Comparison of ENCODE assay signal across 1 cellular context in the genomic region with DNA sequence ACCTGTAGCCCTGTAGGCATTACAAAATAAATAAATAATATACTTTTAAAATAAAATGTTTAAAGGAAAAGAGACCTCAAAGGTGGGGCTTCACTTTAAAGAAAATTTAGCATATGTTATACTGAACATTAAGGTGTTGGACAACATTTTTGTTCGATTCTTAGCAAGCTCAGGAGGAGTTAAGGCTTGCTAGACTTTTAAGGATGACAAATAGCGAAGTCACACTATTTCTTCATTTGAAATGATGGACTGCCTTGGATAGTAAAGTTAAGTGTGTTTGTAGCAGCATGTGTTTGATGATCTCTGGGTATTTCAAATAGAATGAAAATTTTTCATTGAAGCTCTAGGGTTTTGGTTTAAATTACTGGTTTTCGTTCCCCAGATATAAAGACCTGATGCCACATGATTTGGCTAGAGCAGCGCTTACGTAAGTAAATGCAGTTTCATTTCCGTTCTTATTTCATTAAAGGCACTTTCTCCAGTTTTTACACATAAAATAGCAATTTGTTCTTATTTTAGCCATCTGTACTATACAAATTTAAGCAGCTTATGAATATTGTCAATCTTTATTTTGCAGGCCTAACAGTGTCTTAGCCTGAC.
TF ChIP-seq lines count a peak whose summit lies in the region.

No MANE protein-coding gene starts in this region.

TF ChIP-seq in GM12878, 131 proteins besides CTCF, POLR2A, EP300 and RAD21 (continued from another document):
- TF ChIP-seq BACH1 (IDR thresholded peaks at IDR 0.05; ENCODE audit: borderline replicate concordance) (0 out of 2 replicates have a peak, but pooled peaks have one; percentile 27), ZZZ3 (IDR thresholded peaks at IDR 0.05; ENCODE audit: control insufficient read depth, insufficient read length, low read depth) (no peak), HCFC1 (IDR thresholded peaks at IDR 0.05; ENCODE audit: low read length) (no peak), IKZF1 (conservative IDR thresholded peaks at IDR 0.05) (0 out of 2 replicates have a peak, but pooled peaks have one; percentile 12), PAX5 (IDR thresholded peaks at IDR 0.05; ENCODE audit: borderline replicate concordance, low read depth, low read length) (no peak), ZNF207 (IDR thresholded peaks at IDR 0.05; ENCODE audit: borderline replicate concordance) (no peak), NRF1 (conservative IDR thresholded peaks at IDR 0.05; ENCODE audit: low read depth, low read length) (no peak), NFYA (IDR thresholded peaks at IDR 0.05; ENCODE audit: borderline replicate concordance, low read depth, low read length) (no peak), CHD2 (IDR thresholded peaks at IDR 0.05; ENCODE audit: borderline replicate concordance, low read depth, low read length) (no peak), JUNB (IDR thresholded peaks at IDR 0.05) (peak; percentile 53), POU2F2 (IDR thresholded peaks at IDR 0.05; ENCODE audit: borderline replicate concordance, low read depth, low read length) (peak; percentile 71; the same call in 1 of the 3 replicates), SMAD5 (IDR thresholded peaks at IDR 0.05; ENCODE audit: low read depth) (no peak), TBL1XR1 (IDR thresholded peaks at IDR 0.05; ENCODE audit: low read depth, low read length) (peak; percentile 40; the same call in 1 of the 2 replicates), MEF2A (IDR thresholded peaks at IDR 0.05; ENCODE audit: insufficient read depth, low read depth, low read length) (peak; percentile 57; the same call in 1 of the 2 replicates), RBBP5 (conservative IDR thresholded peaks at IDR 0.05) (no peak), GATAD2B (conservative IDR thresholded peaks at IDR 0.05; ENCODE audit: low read depth) (no peak; the same call in 1 of the 2 replicates), PAX8 (IDR thresholded peaks at IDR 0.05) (no peak), EZH2 (IDR thresholded peaks at IDR 0.05; ENCODE audit: borderline replicate concordance, control insufficient read depth, low read depth, low read length) (no peak), ZNF274 (IDR thresholded peaks at IDR 0.05; ENCODE audit: insufficient read depth, insufficient read length) (no peak), RUNX3 (IDR thresholded peaks at IDR 0.05; ENCODE audit: low read length) (peak; percentile 58), SPI1 (IDR thresholded peaks at IDR 0.05; ENCODE audit: borderline replicate concordance, insufficient read depth, low read depth, low read length) (peak; percentile 83)
- TF ChIP-seq, protein P1, sequence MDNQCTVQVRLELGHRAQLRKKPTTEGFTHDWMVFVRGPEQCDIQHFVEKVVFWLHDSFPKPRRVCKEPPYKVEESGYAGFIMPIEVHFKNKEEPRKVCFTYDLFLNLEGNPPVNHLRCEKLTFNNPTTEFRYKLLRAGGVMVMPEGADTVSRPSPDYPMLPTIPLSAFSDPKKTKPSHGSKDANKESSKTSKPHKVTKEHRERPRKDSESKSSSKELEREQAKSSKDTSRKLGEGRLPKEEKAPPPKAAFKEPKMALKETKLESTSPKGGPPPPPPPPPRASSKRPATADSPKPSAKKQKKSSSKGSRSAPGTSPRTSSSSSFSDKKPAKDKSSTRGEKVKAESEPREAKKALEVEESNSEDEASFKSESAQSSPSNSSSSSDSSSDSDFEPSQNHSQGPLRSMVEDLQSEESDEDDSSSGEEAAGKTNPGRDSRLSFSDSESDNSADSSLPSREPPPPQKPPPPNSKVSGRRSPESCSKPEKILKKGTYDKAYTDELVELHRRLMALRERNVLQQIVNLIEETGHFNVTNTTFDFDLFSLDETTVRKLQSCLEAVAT (IDR thresholded peaks at IDR 0.05) = no peak
- TF ChIP-seq, protein P2, sequence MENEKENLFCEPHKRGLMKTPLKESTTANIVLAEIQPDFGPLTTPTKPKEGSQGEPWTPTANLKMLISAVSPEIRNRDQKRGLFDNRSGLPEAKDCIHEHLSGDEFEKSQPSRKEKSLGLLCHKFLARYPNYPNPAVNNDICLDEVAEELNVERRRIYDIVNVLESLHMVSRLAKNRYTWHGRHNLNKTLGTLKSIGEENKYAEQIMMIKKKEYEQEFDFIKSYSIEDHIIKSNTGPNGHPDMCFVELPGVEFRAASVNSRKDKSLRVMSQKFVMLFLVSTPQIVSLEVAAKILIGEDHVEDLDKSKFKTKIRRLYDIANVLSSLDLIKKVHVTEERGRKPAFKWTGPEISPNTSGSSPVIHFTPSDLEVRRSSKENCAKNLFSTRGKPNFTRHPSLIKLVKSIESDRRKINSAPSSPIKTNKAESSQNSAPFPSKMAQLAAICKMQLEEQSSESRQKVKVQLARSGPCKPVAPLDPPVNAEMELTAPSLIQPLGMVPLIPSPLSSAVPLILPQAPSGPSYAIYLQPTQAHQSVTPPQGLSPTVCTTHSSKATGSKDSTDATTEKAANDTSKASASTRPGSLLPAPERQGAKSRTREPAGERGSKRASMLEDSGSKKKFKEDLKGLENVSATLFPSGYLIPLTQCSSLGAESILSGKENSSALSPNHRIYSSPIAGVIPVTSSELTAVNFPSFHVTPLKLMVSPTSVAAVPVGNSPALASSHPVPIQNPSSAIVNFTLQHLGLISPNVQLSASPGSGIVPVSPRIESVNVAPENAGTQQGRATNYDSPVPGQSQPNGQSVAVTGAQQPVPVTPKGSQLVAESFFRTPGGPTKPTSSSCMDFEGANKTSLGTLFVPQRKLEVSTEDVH (IDR thresholded peaks at IDR 0.05; ENCODE audit: low read depth, partially characterized antibody) = no peak
- TF ChIP-seq, protein P3, sequence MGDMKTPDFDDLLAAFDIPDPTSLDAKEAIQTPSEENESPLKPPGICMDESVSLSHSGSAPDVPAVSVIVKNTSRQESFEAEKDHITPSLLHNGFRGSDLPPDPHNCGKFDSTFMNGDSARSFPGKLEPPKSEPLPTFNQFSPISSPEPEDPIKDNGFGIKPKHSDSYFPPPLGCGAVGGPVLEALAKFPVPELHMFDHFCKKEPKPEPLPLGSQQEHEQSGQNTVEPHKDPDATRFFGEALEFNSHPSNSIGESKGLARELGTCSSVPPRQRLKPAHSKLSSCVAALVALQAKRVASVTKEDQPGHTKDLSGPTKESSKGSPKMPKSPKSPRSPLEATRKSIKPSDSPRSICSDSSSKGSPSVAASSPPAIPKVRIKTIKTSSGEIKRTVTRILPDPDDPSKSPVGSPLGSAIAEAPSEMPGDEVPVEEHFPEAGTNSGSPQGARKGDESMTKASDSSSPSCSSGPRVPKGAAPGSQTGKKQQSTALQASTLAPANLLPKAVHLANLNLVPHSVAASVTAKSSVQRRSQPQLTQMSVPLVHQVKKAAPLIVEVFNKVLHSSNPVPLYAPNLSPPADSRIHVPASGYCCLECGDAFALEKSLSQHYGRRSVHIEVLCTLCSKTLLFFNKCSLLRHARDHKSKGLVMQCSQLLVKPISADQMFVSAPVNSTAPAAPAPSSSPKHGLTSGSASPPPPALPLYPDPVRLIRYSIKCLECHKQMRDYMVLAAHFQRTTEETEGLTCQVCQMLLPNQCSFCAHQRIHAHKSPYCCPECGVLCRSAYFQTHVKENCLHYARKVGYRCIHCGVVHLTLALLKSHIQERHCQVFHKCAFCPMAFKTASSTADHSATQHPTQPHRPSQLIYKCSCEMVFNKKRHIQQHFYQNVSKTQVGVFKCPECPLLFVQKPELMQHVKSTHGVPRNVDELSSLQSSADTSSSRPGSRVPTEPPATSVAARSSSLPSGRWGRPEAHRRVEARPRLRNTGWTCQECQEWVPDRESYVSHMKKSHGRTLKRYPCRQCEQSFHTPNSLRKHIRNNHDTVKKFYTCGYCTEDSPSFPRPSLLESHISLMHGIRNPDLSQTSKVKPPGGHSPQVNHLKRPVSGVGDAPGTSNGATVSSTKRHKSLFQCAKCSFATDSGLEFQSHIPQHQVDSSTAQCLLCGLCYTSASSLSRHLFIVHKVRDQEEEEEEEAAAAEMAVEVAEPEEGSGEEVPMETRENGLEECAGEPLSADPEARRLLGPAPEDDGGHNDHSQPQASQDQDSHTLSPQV (IDR thresholded peaks at IDR 0.05) = 0 out of 2 replicates have a peak, but pooled peaks have one; percentile 18
- TF ChIP-seq, protein P4, sequence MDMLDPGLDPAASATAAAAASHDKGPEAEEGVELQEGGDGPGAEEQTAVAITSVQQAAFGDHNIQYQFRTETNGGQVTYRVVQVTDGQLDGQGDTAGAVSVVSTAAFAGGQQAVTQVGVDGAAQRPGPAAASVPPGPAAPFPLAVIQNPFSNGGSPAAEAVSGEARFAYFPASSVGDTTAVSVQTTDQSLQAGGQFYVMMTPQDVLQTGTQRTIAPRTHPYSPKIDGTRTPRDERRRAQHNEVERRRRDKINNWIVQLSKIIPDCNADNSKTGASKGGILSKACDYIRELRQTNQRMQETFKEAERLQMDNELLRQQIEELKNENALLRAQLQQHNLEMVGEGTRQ (IDR thresholded peaks at IDR 0.05; ENCODE audit: borderline replicate concordance, low read depth, low read length) = no peak
